18 cellular contexts compared by ENCODE assay signal in genomic region chr16:672851-673250, GRCh38. TPM values are rescaled to one million over a fixed set of nuclear protein-coding genes. Genes with fewer than 3 reads are reported as not detected.
DNase-seq lines count a peak whose midpoint lies in the region; ATAC-seq, FAIRE-seq and TF ChIP-seq lines count a peak whose summit lies in the region.
"Had no signal": no experiment of that assay in that cellular context is flagged by ENCODE, and none has a peak within 500 bp of the region (broad histone marks: within the 10 kb centered on the region; RNA-seq: fewer than 3 reads in every experiment).

No MANE protein-coding gene starts in this region.

- H3K9me3 Mint-ChIP-seq in activated CD4-positive, alpha-beta memory T cell treated with anti-CD3 and anti-CD28 coated beads for 36 hours: no peaks in the 10 kb centered on the region
- no peaks in the 10 kb centered on the region for H3K9me3 Mint-ChIP-seq in activated CD4-positive, alpha-beta memory T cell treated with anti-CD3 and anti-CD28 coated beads, Interleukin-2, amount 10 ng/mL, durations not matched to agents 7 days and 5 days
- H3K9me3 Mint-ChIP-seq in type B pancreatic cell: no peaks in the 10 kb centered on the region
- H3K9me3 Mint-ChIP-seq: CD4-positive, alpha-beta memory T cell; GM23338; HFFc6 had no signal

- CTCF ChIA-PET in activated CD4-positive, alpha-beta memory T cell treated with anti-CD3 and anti-CD28 coated beads for 36 hours (lab: Charles Lee): no interaction called here
- CTCF ChIA-PET in activated CD4-positive, alpha-beta memory T cell treated with anti-CD3 and anti-CD28 coated beads, Interleukin-2, amount 10 ng/mL, durations not matched to agents 7 days and 5 days (lab: Charles Lee): no interaction called here
- CTCF ChIA-PET in RWPE1 (lab: Yijun Ruan, JAX): no interaction called here

- no peak for TF ChIP-seq POLR2A in GM12891 (IDR thresholded peaks at IDR 0.05; ENCODE audit: low read depth, low read length)

- TF ChIP-seq CTCF in RWPE1 (conservative IDR thresholded peaks at IDR 0.05; ENCODE audit: low read depth) (no peak), type B pancreatic cell (conservative IDR thresholded peaks at IDR 0.05) (no peak)

- POLR2A ChIA-PET in activated CD4-positive, alpha-beta memory T cell treated with anti-CD3 and anti-CD28 coated beads for 36 hours (lab: Charles Lee): no interaction called here
- POLR2A ChIA-PET in activated CD4-positive, alpha-beta memory T cell treated with anti-CD3 and anti-CD28 coated beads, Interleukin-2, amount 10 ng/mL, durations not matched to agents 7 days and 5 days (lab: Charles Lee): interaction anchor here (0.6 to 1.3 kb wide), 4 partner anchors 9 to 37 kb away, joined by 3 to 4 read pairs (median 4); partner anchors contain the start of genes JMJD8 and METTL26
- POLR2A ChIA-PET in RWPE1 (lab: Yijun Ruan, JAX; ENCODE audit: low non-redundant PET): no interaction called here

- peak overlapping the region; percentile 94 for H3K27ac ChIP-seq in RWPE1
- H3K27ac ChIP-seq in epithelial cell of prostate: peak overlapping the region; percentile 39
- H3K27ac ChIP-seq: BLaER1 had no signal

- H3K27me3 Mint-ChIP-seq in activated CD4-positive, alpha-beta memory T cell treated with anti-CD3 and anti-CD28 coated beads for 36 hours: no peaks in the 10 kb centered on the region
- H3K27me3 Mint-ChIP-seq in activated CD4-positive, alpha-beta memory T cell treated with anti-CD3 and anti-CD28 coated beads, Interleukin-2, amount 10 ng/mL, durations not matched to agents 7 days and 5 days: no peaks in the 10 kb centered on the region
- H3K27me3 Mint-ChIP-seq in type B pancreatic cell: peaks cover 5% of the 10 kb centered on the region
- H3K27me3 Mint-ChIP-seq: CD4-positive, alpha-beta memory T cell had no signal

- no peak overlapping the region for H3K27ac Mint-ChIP-seq in activated CD4-positive, alpha-beta memory T cell treated with anti-CD3 and anti-CD28 coated beads for 36 hours
- H3K27ac Mint-ChIP-seq in activated CD4-positive, alpha-beta memory T cell treated with anti-CD3 and anti-CD28 coated beads, Interleukin-2, amount 10 ng/mL, durations not matched to agents 7 days and 5 days: no peak overlapping the region
- no peak overlapping the region for H3K27ac Mint-ChIP-seq in type B pancreatic cell
- H3K27ac Mint-ChIP-seq: CD14-positive monocyte, GM23338, HFFc6 had no signal

- no peak for DNase-seq in activated CD4-positive, alpha-beta memory T cell treated with anti-CD3 and anti-CD28 coated beads for 36 hours
- no peak for DNase-seq in activated CD4-positive, alpha-beta memory T cell treated with anti-CD3 and anti-CD28 coated beads, Interleukin-2, amount 10 ng/mL, durations not matched to agents 7 days and 5 days
- DNase-seq in RWPE1 (ENCODE audit: low spot score) (no peak), epithelial cell of prostate (ENCODE audit: low read depth, low spot score) (no peak), type B pancreatic cell (ENCODE audit: extremely low spot score, unreplicated experiment) (no peak), GM12891 (ENCODE audit: insufficient read length, low spot score) (no peak)
- DNase-seq: 8988T; CD4-positive, alpha-beta memory T cell; DMS153; DMS79; GDM1; HCEC 1CT; HFFc6 had no signal

- peaks cover 12% of the 10 kb centered on the region for H3K36me3 Mint-ChIP-seq in activated CD4-positive, alpha-beta memory T cell treated with anti-CD3 and anti-CD28 coated beads for 36 hours
- peaks cover 14% of the 10 kb centered on the region for H3K36me3 Mint-ChIP-seq in activated CD4-positive, alpha-beta memory T cell treated with anti-CD3 and anti-CD28 coated beads, Interleukin-2, amount 10 ng/mL, durations not matched to agents 7 days and 5 days (ENCODE audit: low read depth)
- H3K36me3 Mint-ChIP-seq in type B pancreatic cell: no peaks in the 10 kb centered on the region

- no peak for ATAC-seq in esophagus mucosa
- ATAC-seq: GM23338 had no signal

- H3K4me3 Mint-ChIP-seq in activated CD4-positive, alpha-beta memory T cell treated with anti-CD3 and anti-CD28 coated beads for 36 hours: peak overlapping the region; percentile 9
- H3K4me3 Mint-ChIP-seq in activated CD4-positive, alpha-beta memory T cell treated with anti-CD3 and anti-CD28 coated beads, Interleukin-2, amount 10 ng/mL, durations not matched to agents 7 days and 5 days: no peak overlapping the region
- peak overlapping the region; percentile 28 for H3K4me3 Mint-ChIP-seq in type B pancreatic cell
- H3K4me3 Mint-ChIP-seq: CD14-positive monocyte; CD4-positive, alpha-beta memory T cell; GM23338; HFFc6 had no signal

- H3K4me1 Mint-ChIP-seq in activated CD4-positive, alpha-beta memory T cell treated with anti-CD3 and anti-CD28 coated beads for 36 hours (ENCODE audit: low read depth): peaks cover 10% of the 10 kb centered on the region
- H3K4me1 Mint-ChIP-seq in activated CD4-positive, alpha-beta memory T cell treated with anti-CD3 and anti-CD28 coated beads, Interleukin-2, amount 10 ng/mL, durations not matched to agents 7 days and 5 days: peaks cover 20% of the 10 kb centered on the region
- H3K4me1 Mint-ChIP-seq in type B pancreatic cell (ENCODE audit: unreplicated experiment): no peaks in the 10 kb centered on the region

- no peak for FAIRE-seq in GM12891 (lab: Jason Lieb, UNC)
- FAIRE-seq: H54 had no signal

- intact Hi-C loops in activated CD4-positive, alpha-beta memory T cell treated with anti-CD3 and anti-CD28 coated beads for 36 hours (cut with micrococcal nuclease): no loop called here

TF ChIP-seq in GM12891, 5 proteins besides CTCF, POLR2A, EP300 and RAD21:
- TF ChIP-seq PAX5 (IDR thresholded peaks at IDR 0.05; ENCODE audit: insufficient read depth, low read length, severe bottlenecking) (no peak), SPI1 (IDR thresholded peaks at IDR 0.05; ENCODE audit: low read depth, low read length) (no peak), POU2F2 (IDR thresholded peaks at IDR 0.05; ENCODE audit: low read depth, low read length) (no peak), POLR2AphosphoS5 (IDR thresholded peaks at IDR 0.05; ENCODE audit: low read depth, low read length) (no peak), TAF1 (IDR thresholded peaks at IDR 0.05; ENCODE audit: low read depth, low read length) (no peak)

RNA-seq across cellular contexts. Expression of gene RHBDL1, which starts 2.6 kb away (rescaled TPM):
- total RNA-seq in activated CD4-positive, alpha-beta memory T cell treated with anti-CD3 and anti-CD28 coated beads for 36 hours: under 1 TPM; 0.57 to 0.82 TPM
- total RNA-seq in activated CD4-positive, alpha-beta memory T cell treated with anti-CD3 and anti-CD28 coated beads, Interleukin-2, amount 10 ng/mL, durations not matched to agents 7 days and 5 days: 1 to 10 TPM; 1.5 TPM
- 2.2 and 2.7 TPM in 2 replicates for total RNA-seq in type B pancreatic cell (ENCODE audit: low replicate concordance)
- 1.8 TPM for polyA plus RNA-seq in GM12891 (2012; ENCODE audit: low read depth, missing spikeins)
- total RNA-seq in esophagus mucosa: 1.0 TPM
- polyA plus RNA-seq: CD14-positive monocyte had no signal

RNA-seq across cellular contexts. Expression of gene RHOT2, which starts 4.9 kb away (rescaled TPM):
- total RNA-seq in activated CD4-positive, alpha-beta memory T cell treated with anti-CD3 and anti-CD28 coated beads for 36 hours: 100 to 1,000 TPM; 112 to 128 TPM
- total RNA-seq in activated CD4-positive, alpha-beta memory T cell treated with anti-CD3 and anti-CD28 coated beads, Interleukin-2, amount 10 ng/mL, durations not matched to agents 7 days and 5 days: 100 to 1,000 TPM; 140 to 141 TPM
- total RNA-seq in type B pancreatic cell (ENCODE audit: low replicate concordance) (146 and 163 TPM in 2 replicates), esophagus mucosa (58.7 TPM)
- polyA plus RNA-seq in GM12891 (2012; ENCODE audit: low read depth, missing spikeins): 73.5 TPM

RNA-seq across cellular contexts. Expression of gene STUB1, which starts 7.4 kb away (rescaled TPM):
- total RNA-seq in activated CD4-positive, alpha-beta memory T cell treated with anti-CD3 and anti-CD28 coated beads for 36 hours: 10 to 100 TPM; 70.9 to 74.9 TPM
- total RNA-seq in activated CD4-positive, alpha-beta memory T cell treated with anti-CD3 and anti-CD28 coated beads, Interleukin-2, amount 10 ng/mL, durations not matched to agents 7 days and 5 days: 10 to 100 TPM; 63.9 to 78.3 TPM
- 74.7 and 80.3 TPM in 2 replicates for total RNA-seq in type B pancreatic cell (ENCODE audit: low replicate concordance)
- polyA plus RNA-seq in GM12891 (2012; ENCODE audit: low read depth, missing spikeins): 45.0 TPM
- total RNA-seq in esophagus mucosa: 87.5 TPM

RNA-seq across cellular contexts. Expression of gene JMJD8, which starts 11.3 kb away (rescaled TPM):
- 10 to 100 TPM; 29.8 to 30.3 TPM for total RNA-seq in activated CD4-positive, alpha-beta memory T cell treated with anti-CD3 and anti-CD28 coated beads for 36 hours
- total RNA-seq in activated CD4-positive, alpha-beta memory T cell treated with anti-CD3 and anti-CD28 coated beads, Interleukin-2, amount 10 ng/mL, durations not matched to agents 7 days and 5 days: 10 to 100 TPM; 27.1 to 27.2 TPM
- total RNA-seq in type B pancreatic cell (ENCODE audit: low replicate concordance) (63.3 and 65.2 TPM in 2 replicates), esophagus mucosa (31.7 TPM)
- 20.6 TPM for polyA plus RNA-seq in GM12891 (2012; ENCODE audit: low read depth, missing spikeins)

RNA-seq across cellular contexts. Expression of gene WDR24, which starts 17.3 kb away (rescaled TPM):
- 10 to 100 TPM; 17.7 to 18.5 TPM for total RNA-seq in activated CD4-positive, alpha-beta memory T cell treated with anti-CD3 and anti-CD28 coated beads for 36 hours
- 10 to 100 TPM; 18.1 to 18.7 TPM for total RNA-seq in activated CD4-positive, alpha-beta memory T cell treated with anti-CD3 and anti-CD28 coated beads, Interleukin-2, amount 10 ng/mL, durations not matched to agents 7 days and 5 days
- total RNA-seq in type B pancreatic cell (ENCODE audit: low replicate concordance): 18.2 and 21.0 TPM in 2 replicates
- polyA plus RNA-seq in GM12891 (2012; ENCODE audit: low read depth, missing spikeins): 9.7 TPM
- 7.4 TPM for total RNA-seq in esophagus mucosa
